ENCODE assay signal across 14 cellular contexts in genomic region chrX:50448565-50448964, GRCh38. TPM values are rescaled to one million over a fixed set of nuclear protein-coding genes. Genes with fewer than 3 reads are reported as not detected.
DNase-seq lines count a peak whose midpoint lies in the region; ATAC-seq, FAIRE-seq and TF ChIP-seq lines count a peak whose summit lies in the region.
"Had no signal": no experiment of that assay in that cellular context is flagged by ENCODE, and none has a peak within 500 bp of the region (broad histone marks: within the 10 kb centered on the region; RNA-seq: fewer than 3 reads in every experiment).

No MANE protein-coding gene starts in this region.

- ATAC-seq in K562 (peak; percentile 78; the same call in 2 of the 3 replicates), HG03565 (IDR thresholded peaks at IDR 0.05; ENCODE audit: unreplicated experiment) (no peak), HG03135 (IDR thresholded peaks at IDR 0.05; ENCODE audit: unreplicated experiment) (no peak)

- H3K36me3 ChIP-seq in MM.1S (replicated peaks; ENCODE audit: insufficient read depth, low read length) (no peaks in the 10 kb centered on the region), K562 (ENCODE audit: control insufficient read depth, insufficient read depth, low read length) (no peaks in the 10 kb centered on the region), neural progenitor cell (no peaks in the 10 kb centered on the region)
- H3K36me3 ChIP-seq: vagina had no signal

- H3K9me3 Mint-ChIP-seq in activated CD4-positive, alpha-beta T cell treated with anti-CD3 and anti-CD28 coated beads, Interleukin-2, amount 10 ng/mL, durations not matched to agents 7 days and 5 days = no peaks in the 10 kb centered on the region
- no peaks in the 10 kb centered on the region for H3K9me3 Mint-ChIP-seq in neural progenitor cell

- no peak for TF ChIP-seq EP300 in K562 (IDR thresholded peaks at IDR 0.05; ENCODE audit: low read length)

- H3K9ac ChIP-seq in MM.1S (ENCODE audit: low read length) = no peak overlapping the region
- no peak overlapping the region for H3K9ac ChIP-seq in K562 (ENCODE audit: insufficient read depth in 1 of 2, low read depth in 2 of 2, low read length in 2 of 2)
- H3K9ac ChIP-seq in neural progenitor cell = no peak overlapping the region

- DNase-seq in activated CD4-positive, alpha-beta T cell treated with anti-CD3 and anti-CD28 coated beads, Interleukin-2, amount 10 ng/mL, durations not matched to agents 7 days and 5 days = peak; percentile 13
- no peak for DNase-seq in activated CD4-positive, alpha-beta T cell treated with anti-CD3 and anti-CD28 coated beads, Interleukin-2, amount 50 U/mL, for 48 hours
- DNase-seq in MM.1S = no peak
- peak; percentile 20 to 32 (median 23) for DNase-seq in K562 (ENCODE audit: extremely low read depth in 1 of 4, low spot score in 3 of 4)
- no peak for DNase-seq in neural progenitor cell (ENCODE audit: low spot score)
- no peak for DNase-seq in T1000 (lab: John Stamatoyannopoulos, UW)
- DNase-seq: aorta; foreskin fibroblast; NCI-H2171; stimulated activated CD4-positive, alpha-beta T cell treated with anti-CD3 and anti-CD28 coated beads, Interleukin-4, amount 100 ng/mL, for 1 hour had no signal

- no peaks in the 10 kb centered on the region for H3K9me3 ChIP-seq in MM.1S (replicated peaks; ENCODE audit: insufficient read depth, low read length)
- no peaks in the 10 kb centered on the region for H3K9me3 ChIP-seq in K562 (replicated peaks; ENCODE audit: control insufficient read depth, insufficient read depth, low read depth, low read length)
- peaks cover 3% of the 10 kb centered on the region for H3K9me3 ChIP-seq in neural progenitor cell (ENCODE audit: low read depth)
- H3K9me3 ChIP-seq: vagina had no signal

- BruUV-seq in K562 (replicated peaks; lab: Mats Ljungman, UMichigan) = no TSS peak

- CTCF ChIA-PET in activated CD4-positive, alpha-beta T cell treated with anti-CD3 and anti-CD28 coated beads, Interleukin-2, amount 10 ng/mL, durations not matched to agents 7 days and 5 days (lab: Charles Lee) = interaction anchor here (0.5 to 1.6 kb wide), 3 partner anchors 10 to 17 kb away, joined by 3 to 4 read pairs (median 3); no protein-coding TSS in a partner anchor
- CTCF ChIA-PET in K562 (lab: Yijun Ruan, JAX; ENCODE audit: low intra/inter-chr PET ratio) = no interaction called here

- H3K4me3 ChIP-seq in MM.1S (ENCODE audit: low read length) = no peak overlapping the region
- no peak overlapping the region for H3K4me3 ChIP-seq in K562
- no peak overlapping the region for H3K4me3 ChIP-seq in neural progenitor cell
- H3K4me3 ChIP-seq: vagina had no signal

- no peak overlapping the region for H3K4me3 Mint-ChIP-seq in activated CD4-positive, alpha-beta T cell treated with anti-CD3 and anti-CD28 coated beads, Interleukin-2, amount 10 ng/mL, durations not matched to agents 7 days and 5 days
- no peak overlapping the region for H3K4me3 Mint-ChIP-seq in neural progenitor cell
- H3K4me3 Mint-ChIP-seq: B cell had no signal

- H3F3A ChIP-seq in MM.1S (ENCODE audit: insufficient read depth, low read length) (no peaks in the 10 kb centered on the region), neural progenitor cell (ENCODE audit: low read depth) (no peaks in the 10 kb centered on the region)

- no peaks in the 10 kb centered on the region for H3K27me3 ChIP-seq in MM.1S (replicated peaks; ENCODE audit: insufficient read depth, low read length)
- H3K27me3 ChIP-seq in K562 (ENCODE audit: control insufficient read depth in 2 of 2, insufficient read depth in 2 of 2, low read length in 2 of 2) = no peaks in the 10 kb centered on the region
- H3K27me3 ChIP-seq in neural progenitor cell = no peaks in the 10 kb centered on the region
- H3K27me3 ChIP-seq: vagina had no signal

- intact Hi-C loops in K562 (cut with micrococcal nuclease) = loop anchor here (10.0 kb wide), 1 partner anchor 534 kb away; no protein-coding TSS in a partner anchor

- no peaks in the 10 kb centered on the region for H3K36me3 Mint-ChIP-seq in activated CD4-positive, alpha-beta T cell treated with anti-CD3 and anti-CD28 coated beads, Interleukin-2, amount 10 ng/mL, durations not matched to agents 7 days and 5 days (ENCODE audit: low read depth)
- no peaks in the 10 kb centered on the region for H3K36me3 Mint-ChIP-seq in neural progenitor cell

- H3K27ac ChIP-seq in MM.1S (ENCODE audit: low read length) = no peak overlapping the region
- H3K27ac ChIP-seq in K562 (ENCODE audit: extremely low read depth, low read depth, low read length) = no peak overlapping the region
- H3K27ac ChIP-seq in neural progenitor cell = no peak overlapping the region
- H3K27ac ChIP-seq: vagina had no signal

- POLR2A ChIA-PET in activated CD4-positive, alpha-beta T cell treated with anti-CD3 and anti-CD28 coated beads, Interleukin-2, amount 10 ng/mL, durations not matched to agents 7 days and 5 days (lab: Charles Lee) = no interaction called here
- POLR2A ChIA-PET in K562 (lab: Yijun Ruan, JAX) = no interaction called here

- H3K27ac Mint-ChIP-seq in activated CD4-positive, alpha-beta T cell treated with anti-CD3 and anti-CD28 coated beads, Interleukin-2, amount 10 ng/mL, durations not matched to agents 7 days and 5 days = no peak overlapping the region
- no peak overlapping the region for H3K27ac Mint-ChIP-seq in neural progenitor cell
- H3K27ac Mint-ChIP-seq: B cell had no signal

- TF ChIP-seq CTCF in MM.1S (IDR thresholded peaks at IDR 0.05; ENCODE audit: low read length) (0 out of 2 replicates have a peak, but pooled peaks have one; percentile 3), K562 (IDR thresholded peaks at IDR 0.05 in 2 of 3, conservative IDR thresholded peaks at IDR 0.05 in 1 of 3; ENCODE audit: insufficient read depth in 2 of 3, low read depth in 1 of 3, low read length in 3 of 3) (peak; percentile 37 to 49 (median 44); a peak in 4 of 6 replicates), neural progenitor cell (IDR thresholded peaks at IDR 0.05) (peak; percentile 17)

- H3K4me2 ChIP-seq in MM.1S (ENCODE audit: low read depth, low read length) (no peak overlapping the region), K562 (ENCODE audit: insufficient read depth, low read length) (no peak overlapping the region), neural progenitor cell (no peak overlapping the region)

- no peaks in the 10 kb centered on the region for H3K9me2 ChIP-seq in MM.1S (replicated peaks; ENCODE audit: insufficient read depth, low read length)

- H3K4me1 Mint-ChIP-seq in activated CD4-positive, alpha-beta T cell treated with anti-CD3 and anti-CD28 coated beads, Interleukin-2, amount 10 ng/mL, durations not matched to agents 7 days and 5 days = no peaks in the 10 kb centered on the region
- no peaks in the 10 kb centered on the region for H3K4me1 Mint-ChIP-seq in neural progenitor cell
- H3K4me1 Mint-ChIP-seq: B cell had no signal

- peaks cover 6% of the 10 kb centered on the region for H3K27me3 Mint-ChIP-seq in activated CD4-positive, alpha-beta T cell treated with anti-CD3 and anti-CD28 coated beads, Interleukin-2, amount 10 ng/mL, durations not matched to agents 7 days and 5 days
- no peaks in the 10 kb centered on the region for H3K27me3 Mint-ChIP-seq in neural progenitor cell (ENCODE audit: insufficient read depth, low read depth)

- H4K20me1 ChIP-seq in MM.1S (ENCODE audit: insufficient read depth, low read length) (no peaks in the 10 kb centered on the region), K562 (replicated peaks; ENCODE audit: control insufficient read depth, insufficient read depth, low read length) (no peaks in the 10 kb centered on the region), neural progenitor cell (ENCODE audit: low read depth) (no peaks in the 10 kb centered on the region)

- WGBS in K562 (ENCODE audit: insufficient coverage, low coverage, missing lambda C conversion rate) = 0% methylated on average over 2 of the region's 2 CpGs

- in situ Hi-C loops in K562 (cut with MboI) = no loop called here

- TF ChIP-seq POLR2A in K562 (conservative IDR thresholded peaks at IDR 0.05) = no peak

- no peaks in the 10 kb centered on the region for H3K4me1 ChIP-seq in MM.1S (ENCODE audit: low read length)
- no peaks in the 10 kb centered on the region for H3K4me1 ChIP-seq in K562 (replicated peaks in 1 of 2; ENCODE audit: control insufficient read depth in 2 of 2, insufficient read depth in 2 of 2, low read length in 2 of 2)
- no peaks in the 10 kb centered on the region for H3K4me1 ChIP-seq in neural progenitor cell
- H3K4me1 ChIP-seq: vagina had no signal

- peak; percentile 49 for FAIRE-seq in K562 (lab: Jason Lieb, UNC)

- no peaks in the 10 kb centered on the region for H3K9me1 ChIP-seq in K562 (ENCODE audit: control insufficient read depth, insufficient read depth, low read length)

- H2AFZ ChIP-seq in MM.1S (ENCODE audit: low read length) = no peak overlapping the region
- H2AFZ ChIP-seq in K562 (ENCODE audit: low read depth, low read length) = no peak overlapping the region
- H2AFZ ChIP-seq in neural progenitor cell (replicated peaks) = no peak overlapping the region

- TF ChIP-seq RAD21 in K562 (CRISPR knock-in tag; conservative IDR thresholded peaks at IDR 0.05 in 1 of 2, IDR thresholded peaks at IDR 0.05 in 1 of 2) = peak; percentile 10 to 38; a peak in 1 of 4 replicates

- H3K79me2 ChIP-seq in MM.1S (ENCODE audit: low read length) (no peaks in the 10 kb centered on the region), K562 (ENCODE audit: control insufficient read depth, insufficient read depth, low read length) (no peaks in the 10 kb centered on the region), neural progenitor cell (ENCODE audit: low read depth) (no peaks in the 10 kb centered on the region)

RNA-seq across cellular contexts. Expression of gene DGKK, which starts 22.1 kb away (rescaled TPM):
- total RNA-seq in activated CD4-positive, alpha-beta T cell treated with anti-CD3 and anti-CD28 coated beads, Interleukin-2, amount 10 ng/mL, durations not matched to agents 7 days and 5 days = not detected
- total RNA-seq in K562 (2011; cell fraction: chromatin; rRNA removed; ENCODE audit: low replicate concordance) = not detected in 2 replicates
- not detected in 2 replicates for total RNA-seq in K562 (2011; cell fraction: nucleolus; rRNA removed)
- not detected in 2 replicates for total RNA-seq in K562 (2011; cell fraction: nucleoplasm; rRNA removed)
- total RNA-seq in K562 (2014; rRNA removed) = not detected in 2 replicates
- not detected in 2 replicates for total RNA-seq in K562 (2014; rRNA removed; fragmentation: Illumina TruSeq; extraction: Trizol)
- total RNA-seq in K562 (2015; rRNA removed; fragmentation: Illumina TruSeq; extraction: Trizol) = not detected in 2 replicates
- total RNA-seq in K562 (2021) = not detected in 2 replicates
- not detected in 2 replicates for polyA plus RNA-seq in K562 (2011; rRNA removed)
- polyA plus RNA-seq in K562 (2011; cell fraction: cytosol; rRNA removed) = not detected in 2 replicates
- polyA plus RNA-seq in K562 (2011; cell fraction: nucleus; rRNA removed) = not detected in 2 replicates
- polyA plus RNA-seq in K562 (2012) = 0.03 TPM in 1 of 2 replicates, not detected in the other
- polyA plus RNA-seq in K562 (2014; fragmentation: Illumina TruSeq; extraction: Trizol) = not detected in 2 replicates
- polyA plus RNA-seq in K562 (2014; fragmentation: Nextera tagmentation; extraction: Ambion mirVana) = not detected
- not detected in 2 replicates for polyA plus RNA-seq in K562 (2014; rRNA removed)
- not detected in 2 replicates for polyA minus RNA-seq in K562 (2011; rRNA and poly(A)+ RNA removed)
- polyA minus RNA-seq in K562 (2011; cell fraction: cytosol; rRNA and poly(A)+ RNA removed) = not detected in 2 replicates
- polyA minus RNA-seq in K562 (2011; cell fraction: nucleus; rRNA and poly(A)+ RNA removed) = not detected in 2 replicates
- 0.19 and 0.21 TPM in 2 replicates for total RNA-seq in neural progenitor cell (ENCODE audit: low replicate concordance)
- total RNA-seq: aorta, B cell had no signal
- polyA plus RNA-seq: aorta had no signal

Comparison
In these comparisons a context has a peak if more than half of its experiments do, and no peak if none do; other contexts are left out.
1. DNase-seq: peak in activated CD4-positive, alpha-beta T cell treated with anti-CD3 and anti-CD28 coated beads, Interleukin-2, amount 10 ng/mL, durations not matched to agents 7 days and 5 days (single experiment) and K562 (4 of 4); none in activated CD4-positive, alpha-beta T cell treated with anti-CD3 and anti-CD28 coated beads, Interleukin-2, amount 50 U/mL, for 48 hours (0 of 2), MM.1S (single experiment), neural progenitor cell (single experiment) and T1000 (single experiment).
2. Peak in every context shown above with its lines, with median percentiles within 50 percentile points of each other: CTCF ChIP-seq.